In genomic region chr14:50068496-50068895, GRCh38 we compare ENCODE assay signal across 22 cellular contexts.
"Had no signal": no experiment of that assay in that cellular context is flagged by ENCODE, and none has a peak within 500 bp of the region (broad histone marks: within the 10 kb centered on the region; RNA-seq: fewer than 3 reads in every experiment).

No MANE protein-coding gene starts in this region.

- H3K4me3 ChIP-seq: gastroesophageal sphincter, hepatocyte, ovary, skin epidermis, tibial nerve had no signal

- H3K36me3 ChIP-seq: gastroesophageal sphincter, ovary, tibial nerve, WERI-Rb-1 had no signal

- H2AFZ ChIP-seq: hepatocyte had no signal

- ATAC-seq: gastroesophageal sphincter; sciatic nerve; stimulated activated memory B cell treated with anti-CD40 and anti-IgM and Interleukin-4, amounts not matched to agents 10 μg/mL and 1 μg/mL and 100 μg/mL, for 72 hours; T-helper 17 cell had no signal

- H3K4me2 ChIP-seq: hepatocyte had no signal

- H3K4me3 Mint-ChIP-seq: activated CD4-positive, alpha-beta memory T cell treated with anti-CD3 and anti-CD28 coated beads, Interleukin-2, amount 10 ng/mL, durations not matched to agents 7 days and 5 days; activated CD4-positive, alpha-beta T cell treated with anti-CD3 and anti-CD28 coated beads, Interleukin-2, amount 10 ng/mL, durations not matched to agents 7 days and 5 days; activated T-cell treated with anti-CD3 and anti-CD28 coated beads, Interleukin-2, amount 50 U/mL, for 24 hours; central memory CD8-positive, alpha-beta T cell; stimulated activated memory B cell treated with anti-CD40 and anti-IgM and Interleukin-4, amounts not matched to agents 10 μg/mL and 1 μg/mL and 100 μg/mL, for 72 hours; T-helper 17 cell had no signal

- H3K27ac Mint-ChIP-seq: activated CD4-positive, alpha-beta memory T cell treated with anti-CD3 and anti-CD28 coated beads, Interleukin-2, amount 10 ng/mL, durations not matched to agents 7 days and 5 days; activated CD4-positive, alpha-beta T cell treated with anti-CD3 and anti-CD28 coated beads, Interleukin-2, amount 10 ng/mL, durations not matched to agents 7 days and 5 days; progenitor cell of endocrine pancreas; T-helper 17 cell had no signal

- H3K27me3 ChIP-seq: gastroesophageal sphincter, hepatocyte, ovary, tibial nerve had no signal

- FAIRE-seq: colon, endometrium had no signal

- H3K9me3 Mint-ChIP-seq: activated CD4-positive, alpha-beta memory T cell treated with anti-CD3 and anti-CD28 coated beads, Interleukin-2, amount 10 ng/mL, durations not matched to agents 7 days and 5 days; activated CD4-positive, alpha-beta T cell treated with anti-CD3 and anti-CD28 coated beads, Interleukin-2, amount 10 ng/mL, durations not matched to agents 7 days and 5 days; activated T-helper 17 cell treated with anti-CD3 and anti-CD28 coated beads, Interleukin-2, amount 50 U/mL, for 72 hours; central memory CD8-positive, alpha-beta T cell; stimulated activated memory B cell treated with anti-CD40 and anti-IgM and Interleukin-4, amounts not matched to agents 10 μg/mL and 1 μg/mL and 100 μg/mL, for 72 hours had no signal

- H3K27me3 Mint-ChIP-seq: activated CD4-positive, alpha-beta memory T cell treated with anti-CD3 and anti-CD28 coated beads, Interleukin-2, amount 10 ng/mL, durations not matched to agents 7 days and 5 days; activated CD4-positive, alpha-beta T cell treated with anti-CD3 and anti-CD28 coated beads, Interleukin-2, amount 10 ng/mL, durations not matched to agents 7 days and 5 days; activated T-cell treated with anti-CD3 and anti-CD28 coated beads, Interleukin-2, amount 50 U/mL, for 24 hours; activated T-helper 17 cell treated with anti-CD3 and anti-CD28 coated beads, Interleukin-2, amount 50 U/mL, for 72 hours; central memory CD8-positive, alpha-beta T cell; stimulated activated memory B cell treated with anti-CD40 and anti-IgM and Interleukin-4, amounts not matched to agents 10 μg/mL and 1 μg/mL and 100 μg/mL, for 72 hours; T-helper 17 cell had no signal

- H3K27ac ChIP-seq: gastroesophageal sphincter, hepatocyte, ovary, tibial nerve, WERI-Rb-1 had no signal

- H3K79me2 ChIP-seq: hepatocyte had no signal

- H3K9me3 ChIP-seq: gastroesophageal sphincter, ovary, tibial nerve had no signal

- DNase-seq: activated CD4-positive, alpha-beta memory T cell treated with anti-CD3 and anti-CD28 coated beads, Interleukin-2, amount 10 ng/mL, durations not matched to agents 7 days and 5 days; activated CD4-positive, alpha-beta T cell treated with anti-CD3 and anti-CD28 coated beads for 1 hour; activated CD4-positive, alpha-beta T cell treated with anti-CD3 and anti-CD28 coated beads, Interleukin-2, amount 10 ng/mL, durations not matched to agents 7 days and 5 days; activated gamma-delta T cell treated with Interleukin-2 at 50 U/mL for 16 hours; effector CD8-positive, alpha-beta T cell; islet precursor cell; ovary; stimulated activated CD4-positive, alpha-beta T cell treated with anti-CD3 and anti-CD28 coated beads, Interleukin-4, amount 100 ng/mL, for 24 hours; T-helper 17 cell; WERI-Rb-1 had no signal

- H3K4me1 ChIP-seq: gastroesophageal sphincter had no signal
